In the genomic region with DNA sequence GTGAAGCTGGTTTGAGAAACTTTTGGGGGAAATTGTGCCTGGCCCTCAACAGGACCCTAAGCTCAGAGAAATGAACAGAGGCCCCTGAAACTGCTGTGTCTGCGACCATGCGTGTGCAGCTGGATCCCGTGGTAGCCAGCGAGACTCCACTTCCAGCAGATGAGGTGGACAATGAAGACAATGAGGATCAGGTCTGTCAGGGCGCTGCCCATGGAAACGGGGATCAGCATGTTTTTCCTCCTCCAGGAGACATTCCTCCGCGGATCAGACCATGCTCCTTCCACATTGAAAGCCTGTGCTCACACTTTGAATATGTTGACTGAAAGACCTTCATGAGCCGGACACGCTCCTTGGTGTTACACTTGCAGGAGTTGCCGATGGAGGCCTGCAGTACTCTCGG, we compare ENCODE assay signal across 17 cellular contexts.
A peak's percentile ranks its signal among the peaks of the same experiment; 100 is the strongest.
DNase-seq lines count a peak whose midpoint lies in the region; ATAC-seq and TF ChIP-seq lines count a peak whose summit lies in the region.
"Had no signal": no experiment of that assay in that cellular context is flagged by ENCODE, and none has a peak within 500 bp of the region (broad histone marks: within the 10 kb centered on the region; RNA-seq: fewer than 3 reads in every experiment).

No MANE protein-coding gene starts in this region.

- no peaks in the 10 kb centered on the region for H3K36me3 Mint-ChIP-seq in H9 (ENCODE audit: insufficient read depth in 1 of 3, low read depth in 3 of 3)
- H3K36me3 Mint-ChIP-seq: CD4-positive, CD25-positive, alpha-beta regulatory T cell; CD8-positive, alpha-beta memory T cell had no signal

- no peak overlapping the region for H3K4me3 Mint-ChIP-seq in H9
- H3K4me3 Mint-ChIP-seq: B cell; CD4-positive, CD25-positive, alpha-beta regulatory T cell; CD8-positive, alpha-beta memory T cell had no signal

- no peak overlapping the region for H2BK15ac ChIP-seq in H9 (ENCODE audit: low read depth, low read length)

- no peak overlapping the region for H3K4ac ChIP-seq in H9 (ENCODE audit: low read depth, low read length)

- no peak overlapping the region for H2BK5ac ChIP-seq in H9 (ENCODE audit: insufficient read length, low read length)

- H2BK20ac ChIP-seq in H9 (ENCODE audit: low read depth, low read length, poor library complexity, severe bottlenecking) = no peak overlapping the region

- intact Hi-C loops in sciatic nerve (cut with DNase I) = no loop called here

- TF ChIP-seq CTCF in H9 (conservative IDR thresholded peaks at IDR 0.05) = no peak

- no peak overlapping the region for H2BK12ac ChIP-seq in H9 (ENCODE audit: insufficient read length, low read depth, low read length)

- no peak overlapping the region for H4K5ac ChIP-seq in H9 (ENCODE audit: insufficient read length, low read depth, low read length)

- no peak overlapping the region for H4K8ac ChIP-seq in H9 (replicated peaks; ENCODE audit: insufficient read length, low read depth, low read length)

- H3K79me2 ChIP-seq in H9 (ENCODE audit: insufficient read depth, low read length) = no peaks in the 10 kb centered on the region

- no peaks in the 10 kb centered on the region for H3K9me3 ChIP-seq in H9 (ENCODE audit: control insufficient read depth, low read depth, low read length)

- H3T11ph ChIP-seq in H9 (ENCODE audit: low read length) = no peak overlapping the region

- H3K79me1 ChIP-seq in H9 (ENCODE audit: insufficient read depth, low read depth, low read length, poor library complexity, severe bottlenecking) = no peaks in the 10 kb centered on the region

- no peak overlapping the region for H2BK120ac ChIP-seq in H9 (ENCODE audit: low read depth, low read length, poor library complexity, severe bottlenecking)

- no peak overlapping the region for H3K27ac ChIP-seq in H9 (ENCODE audit: insufficient read length, low read depth, low read length)
- H3K27ac ChIP-seq: BLaER1 treated with 17β-estradiol and CSF1 and Interleukin-3, amounts not matched to agents 10 nM and 100 nM; HL-60 had no signal

- no peak overlapping the region for H3K18ac ChIP-seq in H9 (ENCODE audit: insufficient read length, low read depth, low read length)

- H3K27ac Mint-ChIP-seq in H9 = no peak overlapping the region
- H3K27ac Mint-ChIP-seq: B cell; CD4-positive, CD25-positive, alpha-beta regulatory T cell; CD8-positive, alpha-beta memory T cell had no signal

- ATAC-seq in sciatic nerve (no peak), GM18517 (IDR thresholded peaks at IDR 0.05; ENCODE audit: unreplicated experiment) (no peak), HG03280 (IDR thresholded peaks at IDR 0.05; ENCODE audit: unreplicated experiment) (no peak)

- no peak overlapping the region for H2AK5ac ChIP-seq in H9 (ENCODE audit: insufficient read length, low read length)

- no peaks in the 10 kb centered on the region for H3K4me1 Mint-ChIP-seq in H9
- H3K4me1 Mint-ChIP-seq: B cell; CD4-positive, CD25-positive, alpha-beta regulatory T cell; CD8-positive, alpha-beta memory T cell had no signal

- H3K27me3 ChIP-seq in H9 (ENCODE audit: insufficient read depth, low read length) = no peaks in the 10 kb centered on the region
- H3K27me3 ChIP-seq: BLaER1 treated with 17β-estradiol and CSF1 and Interleukin-3, amounts not matched to agents 10 nM and 100 nM had no signal

- no peaks in the 10 kb centered on the region for H3K23me2 ChIP-seq in H9 (ENCODE audit: insufficient read length, low read depth, low read length, poor library complexity, severe bottlenecking)

- H3K4me2 ChIP-seq in H9 (ENCODE audit: insufficient read depth, insufficient read length, low read length) = no peak overlapping the region
- H3K4me2 ChIP-seq: BLaER1 treated with 17β-estradiol and CSF1 and Interleukin-3, amounts not matched to agents 10 nM and 100 nM had no signal

- H3K9me3 Mint-ChIP-seq in H9 = peaks cover 0 to 2% of the 10 kb centered on the region in 2 experiments; a peak in 1 of 5 replicates

- H4K91ac ChIP-seq in H9 (ENCODE audit: insufficient read length, low read depth, low read length) = no peak overlapping the region

- WGBS in H9 (ENCODE audit: extremely low coverage, insufficient read length, low lambda C conversion rate) = no CpG with 5 or more reads among the region's 12 CpGs

- H2AFZ ChIP-seq in H9 (ENCODE audit: low read length) = no peak overlapping the region

- DNase-seq in H9 (peak; percentile 15), iPS-NIHi7 (ENCODE audit: extremely low spot score) (peak; percentile 7), sciatic nerve (ENCODE audit: low spot score) (peak; percentile 32), NCI-H1048 (lab: John Stamatoyannopoulos, UW) (no peak)
- DNase-seq: CD4-positive, CD25-positive, alpha-beta regulatory T cell; CD8-positive, alpha-beta memory T cell; COR-L47; DMS 273 treated with DMSO at 0.1 percent for 48 hours; DMS53; GDM1; GOT3; HCEC 1CT had no signal

- no peak overlapping the region for H3K56ac ChIP-seq in H9 (ENCODE audit: insufficient read length, low read depth, low read length)

- H4K20me1 ChIP-seq in H9 (ENCODE audit: control insufficient read depth, insufficient read depth, insufficient read length) = no peaks in the 10 kb centered on the region
- H4K20me1 ChIP-seq: BLaER1 treated with 17β-estradiol and CSF1 and Interleukin-3, amounts not matched to agents 10 nM and 100 nM had no signal

- no peak overlapping the region for H3K23ac ChIP-seq in H9 (ENCODE audit: insufficient read length, low read depth, low read length)

- no peaks in the 10 kb centered on the region for H3K4me1 ChIP-seq in H9 (ENCODE audit: insufficient read depth, low read length)
- H3K4me1 ChIP-seq: BLaER1 treated with 17β-estradiol and CSF1 and Interleukin-3, amounts not matched to agents 10 nM and 100 nM had no signal

- H3K27me3 Mint-ChIP-seq in H9 (ENCODE audit: low read depth) = no peaks in the 10 kb centered on the region
- H3K27me3 Mint-ChIP-seq: B cell; CD8-positive, alpha-beta memory T cell had no signal

- no peak overlapping the region for H3K9ac ChIP-seq in H9 (ENCODE audit: extremely low read depth, insufficient read length, low read length)
- H3K9ac ChIP-seq: BLaER1 treated with 17β-estradiol and CSF1 and Interleukin-3, amounts not matched to agents 10 nM and 100 nM had no signal

- H3K14ac ChIP-seq in H9 (ENCODE audit: insufficient read depth, low read length) = no peak overlapping the region
